Comparison of ENCODE assay signal across 14 cellular contexts in genomic region chr10:8416755-8417154, GRCh38.
DNase-seq lines count a peak whose midpoint lies in the region; ATAC-seq and TF ChIP-seq lines count a peak whose summit lies in the region.
"Had no signal": no experiment of that assay in that cellular context is flagged by ENCODE, and none has a peak within 500 bp of the region (broad histone marks: within the 10 kb centered on the region; RNA-seq: fewer than 3 reads in every experiment).

No MANE protein-coding gene starts in this region.

- H3K9me3 ChIP-seq in T-helper 17 cell (ENCODE audit: control insufficient read depth, low read length, poor library complexity, severe bottlenecking) (no peaks in the 10 kb centered on the region), psoas muscle (no peaks in the 10 kb centered on the region)
- H3K9me3 ChIP-seq: uterus had no signal

- H3K4me3 Mint-ChIP-seq in T-helper 17 cell, result no peak overlapping the region
- peak overlapping the region; percentile 79 to 81 for H3K4me3 Mint-ChIP-seq in effector memory CD8-positive, alpha-beta T cell
- H3K4me3 Mint-ChIP-seq: dendritic cell treated with granulocyte-macrophage colony-stimulating factor and Interleukin-4, amounts not matched to agents 40 ng/mL and 50 ng/mL, for 4 days; IgD-negative memory B cell had no signal

- H3K27me3 ChIP-seq in psoas muscle (ENCODE audit: insufficient read depth in 3 of 3, low read length in 2 of 3), result no peaks in the 10 kb centered on the region
- H3K27me3 ChIP-seq: uterus had no signal

- peak overlapping the region; percentile 93 for H3K27ac Mint-ChIP-seq in T-helper 17 cell
- H3K27ac Mint-ChIP-seq in effector memory CD8-positive, alpha-beta T cell, result peak overlapping the region; percentile 100
- H3K27ac Mint-ChIP-seq: dendritic cell treated with granulocyte-macrophage colony-stimulating factor and Interleukin-4, amounts not matched to agents 40 ng/mL and 50 ng/mL, for 4 days; IgD-negative memory B cell had no signal

- H3K4me1 ChIP-seq in psoas muscle, result no peaks in the 10 kb centered on the region
- H3K4me1 ChIP-seq: uterus had no signal

- no peak for TF ChIP-seq CTCF in psoas muscle (IDR thresholded peaks at IDR 0.05)

- no peaks in the 10 kb centered on the region for H3K36me3 ChIP-seq in psoas muscle (ENCODE audit: insufficient read depth in 1 of 2, low read depth in 1 of 2)
- H3K36me3 ChIP-seq: uterus had no signal

- H3K36me3 Mint-ChIP-seq in T-helper 17 cell (ENCODE audit: low read depth), result peaks cover 7% of the 10 kb centered on the region
- peaks cover 14% of the 10 kb centered on the region for H3K36me3 Mint-ChIP-seq in effector memory CD8-positive, alpha-beta T cell (ENCODE audit: insufficient read depth)

- ATAC-seq in GM18499 (IDR thresholded peaks at IDR 0.05; ENCODE audit: insufficient read depth, unreplicated experiment), result peak; percentile 13
- ATAC-seq in GM21423 (IDR thresholded peaks at IDR 0.05; ENCODE audit: unreplicated experiment), result peak; percentile 21
- ATAC-seq in T-helper 17 cell, result peak; percentile 26
- peak; percentile 31 for ATAC-seq in effector memory CD8-positive, alpha-beta T cell (replicated peaks)
- no peak for ATAC-seq in psoas muscle

- H3K9me3 Mint-ChIP-seq in effector memory CD8-positive, alpha-beta T cell, result no peaks in the 10 kb centered on the region
- H3K9me3 Mint-ChIP-seq: dendritic cell treated with granulocyte-macrophage colony-stimulating factor and Interleukin-4, amounts not matched to agents 40 ng/mL and 50 ng/mL, for 4 days had no signal

- H3K27me3 Mint-ChIP-seq in T-helper 17 cell, result no peaks in the 10 kb centered on the region
- H3K27me3 Mint-ChIP-seq in effector memory CD8-positive, alpha-beta T cell, result no peaks in the 10 kb centered on the region
- H3K27me3 Mint-ChIP-seq: dendritic cell treated with granulocyte-macrophage colony-stimulating factor and Interleukin-4, amounts not matched to agents 40 ng/mL and 50 ng/mL, for 4 days; IgD-negative memory B cell had no signal

- intact Hi-C loops in psoas muscle (cut with DNase I), result no loop called here

- peaks cover 24% of the 10 kb centered on the region for H3K4me1 Mint-ChIP-seq in T-helper 17 cell
- H3K4me1 Mint-ChIP-seq in effector memory CD8-positive, alpha-beta T cell (ENCODE audit: low read depth in 2 of 2), result peaks cover 39 to 44% of the 10 kb centered on the region in 2 donors

- DNase-seq in T-helper 17 cell, result peak in 1 of 3 donors; percentile 43
- DNase-seq in effector memory CD8-positive, alpha-beta T cell, result peak; percentile 17 to 48 (median 36)
- no peak for DNase-seq in psoas muscle
- DNase-seq in SHP77 treated with DMSO at 0.1 percent for 48 hours (lab: John Stamatoyannopoulos, UW), result no peak
- DNase-seq in NCI-H2107 treated with DMSO at 0.1 percent for 48 hours (lab: John Stamatoyannopoulos, UW; ENCODE audit: unreplicated experiment), result no peak
- no peak for DNase-seq in HuH-7.5 (ENCODE audit: low spot score)
- DNase-seq: activated naive CD4-positive, alpha-beta T cell treated with anti-CD3 and anti-CD28 coated beads, Interleukin-2, amount 50 U/mL, for 16 hours; foreskin fibroblast; RPMI8226; uterus had no signal

- no peak overlapping the region for H3K27ac ChIP-seq in psoas muscle
- H3K27ac ChIP-seq: uterus had no signal

- no peak overlapping the region for H3K4me3 ChIP-seq in psoas muscle
- H3K4me3 ChIP-seq: uterus had no signal

- 54 to 82% (median 66%) methylated on average over 3 of the region's 3 CpGs for WGBS in psoas muscle, 3 donors

Comparison
In these comparisons a context has a peak if more than half of its experiments do, and no peak if none do; other contexts are left out.
1. ATAC-seq: peak in GM18499 (single experiment), GM21423 (single experiment), T-helper 17 cell (single experiment) and effector memory CD8-positive, alpha-beta T cell (single experiment); none in psoas muscle (0 of 4).
2. DNase-seq: peak in effector memory CD8-positive, alpha-beta T cell (3 of 3); none in psoas muscle (0 of 2), SHP77 treated with DMSO at 0.1 percent for 48 hours (single experiment), NCI-H2107 treated with DMSO at 0.1 percent for 48 hours (single experiment) and HuH-7.5 (single experiment).